Comparison of ENCODE assay signal across 26 cellular contexts in genomic region chr15:87387681-87388240, GRCh38.
DNase-seq lines count a peak whose midpoint lies in the region; ATAC-seq and TF ChIP-seq lines count a peak whose summit lies in the region.
"Had no signal": no experiment of that assay in that cellular context is flagged by ENCODE, and none has a peak within 500 bp of the region (broad histone marks: within the 10 kb centered on the region; RNA-seq: fewer than 3 reads in every experiment).

No MANE protein-coding gene starts in this region.

- no peak overlapping the region for H3K4me2 ChIP-seq in osteoblast (ENCODE audit: insufficient read depth, low read length)
- H3K4me2 ChIP-seq: PC-9 had no signal

- H3K27ac ChIP-seq in epithelial cell of prostate (peak overlapping the region; percentile 1), osteoblast (ENCODE audit: low read depth, low read length) (no peak overlapping the region)
- H3K27ac ChIP-seq: HL-60, PC-9, RWPE1 had no signal

- H4K20me1 ChIP-seq in osteoblast (ENCODE audit: insufficient read depth, low read length): no peaks in the 10 kb centered on the region

- peak overlapping the region; percentile 41 for H2AFZ ChIP-seq in osteoblast (ENCODE audit: low read length)
- H2AFZ ChIP-seq: PC-9 had no signal

- TF ChIP-seq CTCF in osteoblast (IDR thresholded peaks at IDR 0.05; ENCODE audit: extremely low read depth, low read depth, low read length): no peak
- no peak for TF ChIP-seq CTCF in omental fat pad (IDR thresholded peaks at IDR 0.05)

- no peak for ATAC-seq in omental fat pad (ENCODE audit: low FRiP score)
- no peak for ATAC-seq in activated CD4-positive, CD25-positive, alpha-beta regulatory T cell treated with anti-CD3 and anti-CD28 coated beads, Interleukin-2, amount 50 U/mL, for 24 hours
- ATAC-seq: CD8-positive, alpha-beta T cell; HepG2 had no signal

- H3K9me3 ChIP-seq in osteoblast (ENCODE audit: low read depth, low read length): no peaks in the 10 kb centered on the region
- H3K9me3 ChIP-seq: Caco-2 had no signal

- H3K4me3 ChIP-seq in osteoblast (ENCODE audit: insufficient read depth, low read length): no peak overlapping the region
- H3K4me3 ChIP-seq: PC-9 had no signal

- H3K79me2 ChIP-seq in osteoblast (ENCODE audit: insufficient read depth, low read length): no peaks in the 10 kb centered on the region

- H3K4me1 ChIP-seq in osteoblast (ENCODE audit: insufficient read depth, low read length): no peaks in the 10 kb centered on the region
- H3K4me1 ChIP-seq: Caco-2 had no signal

- H3K27me3 ChIP-seq in osteoblast (ENCODE audit: insufficient read depth, low read length): no peaks in the 10 kb centered on the region

- H3K36me3 ChIP-seq in osteoblast (ENCODE audit: insufficient read depth, low read length): no peaks in the 10 kb centered on the region

- peak; percentile 5 for DNase-seq in EH (ENCODE audit: low read depth)
- DNase-seq in RPMI7951 (ENCODE audit: low read depth): peak; percentile 71
- peak; percentile 26 for DNase-seq in epithelial cell of prostate (ENCODE audit: low read depth, low spot score)
- DNase-seq in osteoblast (ENCODE audit: insufficient read length, low spot score, missing footprints): no peak
- DNase-seq in omental fat pad (ENCODE audit: low spot score): no peak
- no peak for DNase-seq in GM19240 (ENCODE audit: insufficient read length, low spot score)
- DNase-seq: C1 segment of cervical spinal cord; Caco-2; CD8-positive, alpha-beta T cell; GF-D8; Karpas-422; MV-4-11; NCI-H1105; NCI-H146; NCI-H1930; NCI-H2107; NCI-H446; NCI-H524 treated with DMSO at 0.1 percent for 48 hours; NCI-H774; NK-92 treated with Interleukin-12 subunit alpha and Interleukin-12 subunit beta, amount 100 ng/mL, for 24 hours; PC-9; SHP77 had no signal

Comparison
In these comparisons a context has a peak if more than half of its experiments do, and no peak if none do; other contexts are left out.
1. DNase-seq: peak in EH (single experiment), RPMI7951 (single experiment) and epithelial cell of prostate (single experiment); none in osteoblast (single experiment), omental fat pad (single experiment) and GM19240 (single experiment).